ENCODE assay signal across 10 cellular contexts in the genomic region with DNA sequence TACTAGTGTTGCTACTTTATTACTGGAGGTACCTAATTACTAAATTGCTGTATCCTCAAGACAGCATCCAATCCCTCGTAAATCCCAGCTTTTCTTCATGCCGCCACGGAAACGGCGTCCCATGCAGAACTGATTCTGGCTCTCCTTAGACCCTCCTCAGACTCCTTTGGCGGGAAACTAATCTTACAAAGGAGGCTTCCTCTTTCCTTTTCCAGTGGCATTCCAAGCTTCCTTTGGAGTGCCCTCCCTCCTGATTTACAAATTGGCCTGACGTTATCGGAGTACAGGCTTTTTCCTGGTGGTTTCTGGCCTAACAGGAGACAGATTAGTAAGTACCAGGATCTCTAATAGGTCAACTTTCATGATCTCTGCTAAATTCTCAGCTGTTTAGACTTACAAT. TPM values are rescaled to one million over a fixed set of nuclear protein-coding genes. Genes with fewer than 3 reads are reported as not detected.
DNase-seq lines count a peak whose midpoint lies in the region.
"Had no signal": no experiment of that assay in that cellular context is flagged by ENCODE, and none has a peak within 500 bp of the region (broad histone marks: within the 10 kb centered on the region; RNA-seq: fewer than 3 reads in every experiment).

No MANE protein-coding gene starts in this region.

- H3K4me3 ChIP-seq in ACC112 (ENCODE audit: low read depth, low read length) = peak overlapping the region; percentile 98
- no peak overlapping the region for H3K4me3 ChIP-seq in H7 (ENCODE audit: insufficient read depth, low read depth, low read length)
- peak overlapping the region; percentile 89 for H3K4me3 ChIP-seq in adipocyte (ENCODE audit: low read length)
- H3K4me3 ChIP-seq in mesendoderm (ENCODE audit: low read length) = no peak overlapping the region

- no peak overlapping the region for H2BK5ac ChIP-seq in mesendoderm (ENCODE audit: low read length)

- peaks cover 3% of the 10 kb centered on the region for H3K79me1 ChIP-seq in mesendoderm (ENCODE audit: low read length)

- no peak overlapping the region for H2BK15ac ChIP-seq in mesendoderm (replicated peaks; ENCODE audit: low read depth)

- H3K18ac ChIP-seq in mesendoderm (ENCODE audit: low read length) = peak overlapping the region; percentile 22

- peak overlapping the region; percentile 40 for H3K9ac ChIP-seq in adipocyte (ENCODE audit: low read length)
- peak overlapping the region; percentile 68 for H3K9ac ChIP-seq in mesendoderm (ENCODE audit: low read length)

- WGBS in mesendoderm (ENCODE audit: extremely low coverage, insufficient coverage, low lambda C conversion rate) = no CpG with 5 or more reads among the region's 8 CpGs

- no peaks in the 10 kb centered on the region for H3K36me3 ChIP-seq in ACC112 (ENCODE audit: insufficient read depth, low read length)
- no peaks in the 10 kb centered on the region for H3K36me3 ChIP-seq in H7 (replicated peaks; ENCODE audit: control insufficient read depth, insufficient read depth, low read length)
- H3K36me3 ChIP-seq in adipocyte (ENCODE audit: control insufficient read depth, insufficient read depth, low read length, severe bottlenecking) = no peaks in the 10 kb centered on the region
- no peaks in the 10 kb centered on the region for H3K36me3 ChIP-seq in mesendoderm (ENCODE audit: control insufficient read depth, insufficient read depth, low read length)
- H3K36me3 ChIP-seq: ascending aorta had no signal

- H3K27ac ChIP-seq in ACC112 (ENCODE audit: low read depth, low read length) (no peak overlapping the region), mesendoderm (ENCODE audit: low read depth, low read length) (peak overlapping the region; percentile 65)
- H3K27ac ChIP-seq: ascending aorta had no signal

- H3K79me2 ChIP-seq in ACC112 (ENCODE audit: control insufficient read depth, insufficient read depth, low read length, unreplicated experiment) (peaks cover 31% of the 10 kb centered on the region), mesendoderm (ENCODE audit: control insufficient read depth, insufficient read depth, low read length) (peaks cover 26% of the 10 kb centered on the region)

- no peak overlapping the region for H4K8ac ChIP-seq in mesendoderm (ENCODE audit: low read depth, low read length)

- H3K27me3 ChIP-seq in ACC112 (ENCODE audit: insufficient read depth, low read length) (no peaks in the 10 kb centered on the region), H7 (ENCODE audit: control insufficient read depth, insufficient read depth, low read length) (no peaks in the 10 kb centered on the region), adipocyte (replicated peaks; ENCODE audit: control insufficient read depth, insufficient read depth, low read length) (no peaks in the 10 kb centered on the region), mesendoderm (ENCODE audit: insufficient read depth, low read length, poor library complexity) (no peaks in the 10 kb centered on the region)
- H3K27me3 ChIP-seq: ascending aorta had no signal

- H3K23ac ChIP-seq in mesendoderm (ENCODE audit: low read length) = no peak overlapping the region

- H3K9me3 ChIP-seq in adipocyte (ENCODE audit: control insufficient read depth, low read length) = no peaks in the 10 kb centered on the region
- H3K9me3 ChIP-seq: ascending aorta had no signal

- no peak overlapping the region for H2AK5ac ChIP-seq in mesendoderm (ENCODE audit: low read length)

- H3K4me2 ChIP-seq in mesendoderm (ENCODE audit: low read length) = peak overlapping the region; percentile 28

- H3K4me1 ChIP-seq in ACC112 (ENCODE audit: control insufficient read depth, insufficient read depth, low read length, unreplicated experiment) (peaks cover 16% of the 10 kb centered on the region), adipocyte (ENCODE audit: control insufficient read depth, insufficient read depth, low read length) (peaks cover 14% of the 10 kb centered on the region), mesendoderm (ENCODE audit: control insufficient read depth, low read depth, low read length) (peaks cover 12% of the 10 kb centered on the region)

- H2BK120ac ChIP-seq in mesendoderm (ENCODE audit: low read depth, low read length) = no peak overlapping the region

- no peak overlapping the region for H4K5ac ChIP-seq in mesendoderm (ENCODE audit: low read length)

- H3K56ac ChIP-seq in mesendoderm (ENCODE audit: low read length) = peak overlapping the region; percentile 76

- no peak overlapping the region for H3K4ac ChIP-seq in mesendoderm (ENCODE audit: low read depth, low read length)

- H2AFZ ChIP-seq in ACC112 (ENCODE audit: low read length, unreplicated experiment) = no peak overlapping the region

- DNase-seq in H7 (peak; percentile 58), adipocyte (ENCODE audit: low read depth) (no peak), mesendoderm (peak; percentile 96), HuH-7 (ENCODE audit: low spot score) (no peak), NCI-H1105 treated with DMSO at 0.1 percent for 48 hours (lab: John Stamatoyannopoulos, UW) (no peak), GF-D8 (lab: John Stamatoyannopoulos, UW) (no peak)
- DNase-seq in stimulated activated CD4-positive, alpha-beta T cell treated with anti-CD3 and anti-CD28 coated beads, Interleukin-2, amount 100 ng/mL, for 24 hours = no peak
- DNase-seq: SHP77 had no signal

RNA-seq across cellular contexts. Expression of a gene that starts 1.4 kb away (rescaled TPM):
- 22.9 and 31.8 TPM in 2 replicates for total RNA-seq in H7 (2014; rRNA removed; shearing (Covaris generic))
- polyA plus RNA-seq in mesendoderm (2013, experiment 1 of 2) = 11.9 TPM
- polyA plus RNA-seq in mesendoderm (2013, experiment 2 of 2) = 10.7 TPM

Comparison
In these comparisons a context has a peak if more than half of its experiments do, and no peak if none do; other contexts are left out.
1. H3K4me3 ChIP-seq: peak in ACC112 (single experiment) and adipocyte (single experiment); none in H7 (single experiment) and mesendoderm (single experiment).
2. DNase-seq: peak in H7 (single experiment) and mesendoderm (single experiment); none in adipocyte (single experiment), HuH-7 (single experiment), NCI-H1105 treated with DMSO at 0.1 percent for 48 hours (single experiment), GF-D8 (single experiment) and stimulated activated CD4-positive, alpha-beta T cell treated with anti-CD3 and anti-CD28 coated beads, Interleukin-2, amount 100 ng/mL, for 24 hours (0 of 2).